23 cellular contexts compared by ENCODE assay signal in genomic region chr16:50636865-50637374, GRCh38. TPM values are rescaled to one million over a fixed set of nuclear protein-coding genes. Genes with fewer than 3 reads are reported as not detected.
DNase-seq lines count a peak whose midpoint lies in the region; ATAC-seq, FAIRE-seq and TF ChIP-seq lines count a peak whose summit lies in the region.
"Had no signal": no experiment of that assay in that cellular context is flagged by ENCODE, and none has a peak within 500 bp of the region (broad histone marks: within the 10 kb centered on the region; RNA-seq: fewer than 3 reads in every experiment).

No MANE protein-coding gene starts in this region.

- H3K4me2 ChIP-seq in HepG2 (ENCODE audit: low read depth, low read length) = no peak overlapping the region

- H3K4me3 Mint-ChIP-seq in WTC11 (no peak overlapping the region), glutamatergic neuron (ENCODE audit: unreplicated experiment) (no peak overlapping the region), natural killer cell (no peak overlapping the region)
- H3K4me3 Mint-ChIP-seq in stimulated activated effector memory CD8-positive, alpha-beta T cell treated with anti-CD3 and anti-CD28 coated beads, Interleukin-12 subunit alpha, Interleukin-12 subunit beta, amount 100 ng/mL, for 72 hours = no peak overlapping the region
- H3K4me3 Mint-ChIP-seq: B cell; CD4-positive, CD25-positive, alpha-beta regulatory T cell; HFFc6 had no signal

- H3K9me3 ChIP-seq in HepG2 (ENCODE audit: low read length) = no peaks in the 10 kb centered on the region
- H3K9me3 ChIP-seq in right lobe of liver = no peaks in the 10 kb centered on the region
- H3K9me3 ChIP-seq: BLaER1 treated with 17β-estradiol and CSF1 and Interleukin-3, amounts not matched to agents 10 nM and 100 nM had no signal

- no peak for TF ChIP-seq RAD21 in HepG2 (CRISPR knock-in tag; IDR thresholded peaks at IDR 0.05)

- H3K27me3 Mint-ChIP-seq in WTC11 (ENCODE audit: low read depth) = no peaks in the 10 kb centered on the region
- H3K27me3 Mint-ChIP-seq in glutamatergic neuron (ENCODE audit: unreplicated experiment) = peaks cover 6% of the 10 kb centered on the region
- peaks cover 0 to 9% of the 10 kb centered on the region in 2 donors for H3K27me3 Mint-ChIP-seq in natural killer cell (ENCODE audit: low read depth in 2 of 2)
- H3K27me3 Mint-ChIP-seq: CD4-positive, CD25-positive, alpha-beta regulatory T cell had no signal

- in situ Hi-C loops in HepG2 (cut with HindIII; ENCODE audit: extremely low pct_ligation_motif_present, low pct_unique_long_range_greater_than_20kb) = no loop called here

- no peak overlapping the region for H3K27ac ChIP-seq in HepG2 (ENCODE audit: extremely low read length, insufficient read depth, low read length)
- H3K27ac ChIP-seq in right lobe of liver = no peak overlapping the region
- H3K27ac ChIP-seq: BLaER1 treated with 17β-estradiol and CSF1 and Interleukin-3, amounts not matched to agents 10 nM and 100 nM; HL-60 had no signal

- peaks cover 12 to 26% of the 10 kb centered on the region in 2 experiments for H3K36me3 ChIP-seq in HepG2 (replicated peaks in 1 of 2; ENCODE audit: control insufficient read depth in 1 of 2, insufficient read depth in 2 of 2, low read length in 2 of 2)
- H3K36me3 ChIP-seq in right lobe of liver = no peaks in the 10 kb centered on the region
- H3K36me3 ChIP-seq: BLaER1 treated with 17β-estradiol and CSF1 and Interleukin-3, amounts not matched to agents 10 nM and 100 nM had no signal

- H3K9me3 Mint-ChIP-seq in WTC11 (no peaks in the 10 kb centered on the region), glutamatergic neuron (ENCODE audit: unreplicated experiment) (peaks cover 10% of the 10 kb centered on the region), natural killer cell (no peaks in the 10 kb centered on the region)
- H3K9me3 Mint-ChIP-seq in stimulated activated effector memory CD8-positive, alpha-beta T cell treated with anti-CD3 and anti-CD28 coated beads, Interleukin-12 subunit alpha, Interleukin-12 subunit beta, amount 100 ng/mL, for 72 hours = no peaks in the 10 kb centered on the region
- H3K9me3 Mint-ChIP-seq: CD4-positive, CD25-positive, alpha-beta regulatory T cell; HFFc6 had no signal

- H3K4me1 Mint-ChIP-seq in WTC11 = no peaks in the 10 kb centered on the region
- H3K4me1 Mint-ChIP-seq in glutamatergic neuron (ENCODE audit: low read depth, unreplicated experiment) = peaks cover 28% of the 10 kb centered on the region
- no peaks in the 10 kb centered on the region for H3K4me1 Mint-ChIP-seq in stimulated activated effector memory CD8-positive, alpha-beta T cell treated with anti-CD3 and anti-CD28 coated beads, Interleukin-12 subunit alpha, Interleukin-12 subunit beta, amount 100 ng/mL, for 72 hours
- peaks cover 4 to 6% of the 10 kb centered on the region in 2 donors for H3K4me1 Mint-ChIP-seq in natural killer cell

- DNase-seq in HepG2 (ENCODE audit: low spot score) (peak; percentile 48), right lobe of liver (no peak), WTC11 (ENCODE audit: low spot score) (no peak), glutamatergic neuron (no peak), natural killer cell (no peak), NCI-H2171 (lab: John Stamatoyannopoulos, UW) (no peak)
- no peak for DNase-seq in stimulated activated effector memory CD8-positive, alpha-beta T cell treated with anti-CD3 and anti-CD28 coated beads, Interleukin-12 subunit alpha, Interleukin-12 subunit beta, amount 100 ng/mL, for 72 hours (ENCODE audit: low spot score in 2 of 2)
- DNase-seq: CD4-positive, CD25-positive, alpha-beta regulatory T cell; DMS153; DMS79; GF-D8; GOT3; H7; HFFc6; IMR-90 had no signal

- CTCF ChIA-PET in HepG2 (lab: Yijun Ruan, JAX; ENCODE audit: low intra/inter-chr PET ratio, low total read pairs) = no interaction called here
- CTCF ChIA-PET in WTC11 (lab: Charles Lee) = interaction anchor here (0.6 to 3.9 kb wide), 8 partner anchors 9 to 89 kb away, joined by 3 to 21 read pairs (median 4); partner anchors contain the start of gene NKD1

- H3K4me1 ChIP-seq in HepG2 (ENCODE audit: insufficient read depth, low read length) (peaks cover 7% of the 10 kb centered on the region), right lobe of liver (peaks cover 0 to 3% (median 0%) of the 10 kb centered on the region in 4 donors)

- intact Hi-C loops in HepG2 (cut with micrococcal nuclease; ENCODE audit: unreplicated experiment) = no loop called here
- intact Hi-C loops in right lobe of liver (cut with DNase I) = no loop called here
- intact Hi-C loops in natural killer cell (cut with micrococcal nuclease) = no loop called here

- ATAC-seq in HepG2 = peak; percentile 20
- ATAC-seq in right lobe of liver = no peak
- peak; percentile 31; the same call in 1 of the 2 replicates for ATAC-seq in WTC11
- no peak for ATAC-seq in stimulated activated effector memory CD8-positive, alpha-beta T cell treated with anti-CD3 and anti-CD28 coated beads, Interleukin-12 subunit alpha, Interleukin-12 subunit beta, amount 100 ng/mL, for 72 hours
- no peak for ATAC-seq in natural killer cell
- ATAC-seq in HG02938 (IDR thresholded peaks at IDR 0.05; ENCODE audit: unreplicated experiment) = no peak
- ATAC-seq: HCT116, K562 had no signal

- H3K27ac Mint-ChIP-seq in WTC11 (no peak overlapping the region), glutamatergic neuron (ENCODE audit: unreplicated experiment) (peak overlapping the region; percentile 57), natural killer cell (no peak overlapping the region)
- H3K27ac Mint-ChIP-seq in stimulated activated effector memory CD8-positive, alpha-beta T cell treated with anti-CD3 and anti-CD28 coated beads, Interleukin-12 subunit alpha, Interleukin-12 subunit beta, amount 100 ng/mL, for 72 hours = peak overlapping the region; percentile 21
- H3K27ac Mint-ChIP-seq: B cell; CD4-positive, CD25-positive, alpha-beta regulatory T cell; HFFc6 had no signal

- TF ChIP-seq EP300 in HepG2 (IDR thresholded peaks at IDR 0.05; ENCODE audit: low read depth in 2 of 2, low read length in 2 of 2) (no peak), HepG2 (CRISPR knock-in tag; IDR thresholded peaks at IDR 0.05; ENCODE audit: borderline replicate concordance) (no peak)

- no peaks in the 10 kb centered on the region for H3K36me3 Mint-ChIP-seq in WTC11
- peaks cover 4% of the 10 kb centered on the region for H3K36me3 Mint-ChIP-seq in glutamatergic neuron (ENCODE audit: unreplicated experiment)
- no peaks in the 10 kb centered on the region for H3K36me3 Mint-ChIP-seq in stimulated activated effector memory CD8-positive, alpha-beta T cell treated with anti-CD3 and anti-CD28 coated beads, Interleukin-12 subunit alpha, Interleukin-12 subunit beta, amount 100 ng/mL, for 72 hours
- H3K36me3 Mint-ChIP-seq in natural killer cell = no peaks in the 10 kb centered on the region

- 89% methylated on average over 9 of the region's 9 CpGs for WGBS in HepG2 (ENCODE audit: low lambda C conversion rate)
- WGBS in right lobe of liver (ENCODE audit: insufficient coverage, low coverage, low lambda C conversion rate, missing lambda C conversion rate) = 87% methylated on average over 8 of the region's 9 CpGs

- H3K9ac ChIP-seq in HepG2 (ENCODE audit: insufficient read depth, low read depth, low read length) = no peak overlapping the region
- H3K9ac ChIP-seq: BLaER1 treated with 17β-estradiol and CSF1 and Interleukin-3, amounts not matched to agents 10 nM and 100 nM had no signal

- FAIRE-seq in HepG2 (lab: Jason Lieb, UNC) = no peak
- FAIRE-seq: K562 had no signal

- POLR2A ChIA-PET in HepG2 (lab: Yijun Ruan, JAX) (interaction anchor here (1.2 kb wide), 1 partner anchor 29 kb away, joined by 3 read pairs; no protein-coding TSS in a partner anchor), WTC11 (lab: Charles Lee) (no interaction called here)

- H3K4me3 ChIP-seq in HepG2 (replicated peaks in 1 of 3; ENCODE audit: insufficient read depth in 1 of 3, low read depth in 2 of 3, low read length in 3 of 3) (no peak overlapping the region), right lobe of liver (no peak overlapping the region)
- H3K4me3 ChIP-seq: BLaER1 treated with 17β-estradiol and CSF1 and Interleukin-3, amounts not matched to agents 10 nM and 100 nM; K562 had no signal

- TF ChIP-seq POLR2A in HepG2 (IDR thresholded peaks at IDR 0.05; ENCODE audit: insufficient read depth in 1 of 2, low read depth in 2 of 2, low read length in 2 of 2) = no peak; a peak in 2 of 4 replicates
- TF ChIP-seq POLR2A in right lobe of liver (IDR thresholded peaks at IDR 0.05) = no peak

- BruUV-seq in HepG2 (replicated peaks; lab: Mats Ljungman, UMichigan) = no TSS peak

- peaks cover 30% of the 10 kb centered on the region for H4K20me1 ChIP-seq in HepG2 (ENCODE audit: insufficient read depth, low read length)
- H4K20me1 ChIP-seq: BLaER1 treated with 17β-estradiol and CSF1 and Interleukin-3, amounts not matched to agents 10 nM and 100 nM had no signal

- H2AFZ ChIP-seq in HepG2 (ENCODE audit: low read length) = no peak overlapping the region

- TF ChIP-seq CTCF in HepG2 (CRISPR knock-in tag; IDR thresholded peaks at IDR 0.05) = no peak; the same call in 1 of the 2 replicates
- TF ChIP-seq CTCF in right lobe of liver (IDR thresholded peaks at IDR 0.05) = no peak
- no peak for TF ChIP-seq CTCF in WTC11 (IDR thresholded peaks at IDR 0.05)
- no peak for TF ChIP-seq CTCF in glutamatergic neuron (IDR thresholded peaks at IDR 0.05; ENCODE audit: partially characterized antibody, unreplicated experiment)
- TF ChIP-seq CTCF in natural killer cell (IDR thresholded peaks at IDR 0.05) = no peak

- H3K27me3 ChIP-seq in HepG2 (ENCODE audit: control insufficient read depth in 1 of 2, insufficient read depth in 2 of 2, low read length in 2 of 2) (no peaks in the 10 kb centered on the region), right lobe of liver (no peaks in the 10 kb centered on the region)
- H3K27me3 ChIP-seq: BLaER1 treated with 17β-estradiol and CSF1 and Interleukin-3, amounts not matched to agents 10 nM and 100 nM had no signal

- no peaks in the 10 kb centered on the region for H3K79me2 ChIP-seq in HepG2 (ENCODE audit: insufficient read depth, low read length)

RNA-seq across cellular contexts. Expression of gene SNX20, which starts 44.2 kb away (rescaled TPM):
- total RNA-seq in HepG2 (2016; rRNA removed; fragmentation: Illumina TruSeq; extraction: Trizol) (not detected in 2 replicates), right lobe of liver (1 to 10 TPM in 1 of 6 experiments, under 1 TPM in 5; 0.31 to 1.9 (median 0.71) TPM), WTC11 (2021) (0.14 TPM in 1 of 3 replicates, not detected in the others), glutamatergic neuron (ENCODE audit: unreplicated experiment) (not detected), natural killer cell (10 to 100 TPM; 33.0 to 53.9 (median 51.7) TPM)
- not detected in 2 replicates for total RNA-seq in HepG2 (2016; cell fraction: cytosol; rRNA removed; fragmentation: Illumina TruSeq; extraction: Trizol; ENCODE audit: low read depth)
- not detected in 2 replicates for total RNA-seq in HepG2 (2016; cell fraction: insoluble cytoplasmic fraction; rRNA removed; fragmentation: Illumina TruSeq; extraction: Trizol)
- total RNA-seq in HepG2 (2016; cell fraction: membrane; rRNA removed; fragmentation: Illumina TruSeq; extraction: Trizol) = not detected in 2 replicates
- total RNA-seq in HepG2 (2016; cell fraction: nucleus; rRNA removed; fragmentation: Illumina TruSeq; extraction: Trizol) = not detected in 2 replicates
- not detected in 2 replicates for polyA plus RNA-seq in HepG2 (2011; rRNA removed)
- polyA plus RNA-seq in HepG2 (2011; cell fraction: cytosol; rRNA removed) = not detected in 2 replicates
- not detected in 2 replicates for polyA plus RNA-seq in HepG2 (2011; cell fraction: nucleus; rRNA removed)
- 0.04 TPM in 1 of 2 replicates, not detected in the other for polyA plus RNA-seq in HepG2 (2012)
- not detected in 2 replicates for polyA plus RNA-seq in HepG2 (2016; cell fraction: cytosol; fragmentation: Illumina TruSeq; extraction: Trizol; ENCODE audit: low read depth)
- polyA plus RNA-seq in HepG2 (2016; cell fraction: insoluble cytoplasmic fraction; fragmentation: Illumina TruSeq; extraction: Trizol; ENCODE audit: low read depth) = not detected in 2 replicates
- not detected in 2 replicates for polyA plus RNA-seq in HepG2 (2016; cell fraction: membrane; fragmentation: Illumina TruSeq; extraction: Trizol; ENCODE audit: low read depth)
- polyA plus RNA-seq in HepG2 (2016; cell fraction: nucleus; fragmentation: Illumina TruSeq; extraction: Trizol; ENCODE audit: insufficient read depth, low read depth) = not detected in 2 replicates
- polyA minus RNA-seq in HepG2 (2011; rRNA and poly(A)+ RNA removed; ENCODE audit: low replicate concordance) = not detected in 2 replicates
- polyA minus RNA-seq in HepG2 (2011; cell fraction: cytosol; rRNA and poly(A)+ RNA removed) = not detected in 2 replicates
- not detected in 2 replicates for polyA minus RNA-seq in HepG2 (2011; cell fraction: nucleus; rRNA and poly(A)+ RNA removed)
- total RNA-seq: A172, H7, HFFc6, HT1080, IMR-90 had no signal
- polyA plus RNA-seq: IMR-90, K562 had no signal

RNA-seq across cellular contexts. Expression of gene NOD2, which starts 56.5 kb away (rescaled TPM):
- total RNA-seq in HepG2 (2016; rRNA removed; fragmentation: Illumina TruSeq; extraction: Trizol) (0.27 and 0.29 TPM in 2 replicates), right lobe of liver (1 to 10 TPM in 4 of 6 experiments, under 1 TPM in 2; 0.74 to 6.0 (median 1.4) TPM), WTC11 (2021) (0.11 to 0.60 TPM (median 0.34 TPM) in 3 replicates), glutamatergic neuron (ENCODE audit: unreplicated experiment) (0.34 TPM), natural killer cell (1 to 10 TPM; 2.8 to 8.6 (median 2.9) TPM)
- total RNA-seq in HepG2 (2016; cell fraction: cytosol; rRNA removed; fragmentation: Illumina TruSeq; extraction: Trizol; ENCODE audit: low read depth) = 0.18 and 0.20 TPM in 2 replicates
- 0.09 and 0.12 TPM in 2 replicates for total RNA-seq in HepG2 (2016; cell fraction: insoluble cytoplasmic fraction; rRNA removed; fragmentation: Illumina TruSeq; extraction: Trizol)
- total RNA-seq in HepG2 (2016; cell fraction: membrane; rRNA removed; fragmentation: Illumina TruSeq; extraction: Trizol) = 0.21 TPM in 1 of 2 replicates, not detected in the other
- total RNA-seq in HepG2 (2016; cell fraction: nucleus; rRNA removed; fragmentation: Illumina TruSeq; extraction: Trizol) = 0.22 and 0.38 TPM in 2 replicates
- 0.76 and 0.81 TPM in 2 replicates for polyA plus RNA-seq in HepG2 (2011; rRNA removed)
- polyA plus RNA-seq in HepG2 (2011; cell fraction: cytosol; rRNA removed) = 0.36 and 0.68 TPM in 2 replicates
- 1.9 and 2.3 TPM in 2 replicates for polyA plus RNA-seq in HepG2 (2011; cell fraction: nucleus; rRNA removed)
- 0.19 and 0.29 TPM in 2 replicates for polyA plus RNA-seq in HepG2 (2012)
- 0.02 and 0.03 TPM in 2 replicates for polyA plus RNA-seq in HepG2 (2016; cell fraction: cytosol; fragmentation: Illumina TruSeq; extraction: Trizol; ENCODE audit: low read depth)
- polyA plus RNA-seq in HepG2 (2016; cell fraction: insoluble cytoplasmic fraction; fragmentation: Illumina TruSeq; extraction: Trizol; ENCODE audit: low read depth) = not detected in 2 replicates
- polyA plus RNA-seq in HepG2 (2016; cell fraction: membrane; fragmentation: Illumina TruSeq; extraction: Trizol; ENCODE audit: low read depth) = not detected in 2 replicates
- 0.17 and 0.37 TPM in 2 replicates for polyA plus RNA-seq in HepG2 (2016; cell fraction: nucleus; fragmentation: Illumina TruSeq; extraction: Trizol; ENCODE audit: insufficient read depth, low read depth)
- 4.8 TPM in 1 of 2 replicates, not detected in the other for polyA minus RNA-seq in HepG2 (2011; rRNA and poly(A)+ RNA removed; ENCODE audit: low replicate concordance)
- 0.49 and 1.1 TPM in 2 replicates for polyA minus RNA-seq in HepG2 (2011; cell fraction: cytosol; rRNA and poly(A)+ RNA removed)
- polyA minus RNA-seq in HepG2 (2011; cell fraction: nucleus; rRNA and poly(A)+ RNA removed) = 2.1 and 2.3 TPM in 2 replicates
- total RNA-seq: A172, H7, HFFc6, HT1080, IMR-90 had no signal
- polyA plus RNA-seq: IMR-90, K562 had no signal

Comparison
In these comparisons a context has a peak if more than half of its experiments do, and no peak if none do; other contexts are left out.
1. ATAC-seq: peak in HepG2 (single experiment) and WTC11 (single experiment); none in right lobe of liver (0 of 4), stimulated activated effector memory CD8-positive, alpha-beta T cell treated with anti-CD3 and anti-CD28 coated beads, Interleukin-12 subunit alpha, Interleukin-12 subunit beta, amount 100 ng/mL, for 72 hours (single experiment), natural killer cell (0 of 3) and HG02938 (single experiment).
2. H3K27ac Mint-ChIP-seq: peak in glutamatergic neuron (single experiment) and stimulated activated effector memory CD8-positive, alpha-beta T cell treated with anti-CD3 and anti-CD28 coated beads, Interleukin-12 subunit alpha, Interleukin-12 subunit beta, amount 100 ng/mL, for 72 hours (single experiment); none in WTC11 (single experiment) and natural killer cell (0 of 2).
3. RNA of gene SNX20, which starts 44.2 kb away (total RNA-seq): 33.0 to 53.9 TPM in natural killer cell; 0.31 to 1.9 TPM in right lobe of liver, 0.14 TPM in WTC11, not detected in HepG2 and not detected in glutamatergic neuron (single experiment); every median in the first group is over 10 times any median in the second.